Comparison of ENCODE assay signal across 22 cellular contexts in the genomic region with DNA sequence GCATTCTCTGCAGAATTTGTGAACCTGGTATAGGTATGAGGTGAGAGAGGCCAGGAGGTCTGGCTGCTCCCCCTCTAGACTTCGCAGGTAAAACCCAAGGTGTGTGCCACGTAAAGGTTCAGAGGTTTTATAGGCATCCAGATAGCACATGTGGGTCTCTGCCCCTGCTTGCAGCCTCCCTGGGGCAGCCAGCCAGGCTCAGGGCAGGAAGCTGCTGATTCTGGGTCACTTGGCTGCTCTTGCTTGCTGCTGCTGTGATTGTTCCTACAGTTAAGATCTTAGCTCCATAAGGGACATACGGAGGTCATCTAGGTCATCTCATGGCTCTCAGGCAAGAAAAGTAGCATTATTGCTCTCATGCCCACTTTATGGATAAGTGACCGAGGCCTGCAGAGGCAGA. TPM values are rescaled to one million over a fixed set of nuclear protein-coding genes. Genes with fewer than 3 reads are reported as not detected.
DNase-seq lines count a peak whose midpoint lies in the region; FAIRE-seq and TF ChIP-seq lines count a peak whose summit lies in the region.
"Had no signal": no experiment of that assay in that cellular context is flagged by ENCODE, and none has a peak within 500 bp of the region (broad histone marks: within the 10 kb centered on the region; RNA-seq: fewer than 3 reads in every experiment).

No MANE protein-coding gene starts in this region.

- intact Hi-C loops in MCF 10A (cut with micrococcal nuclease) (no loop called here), mammary epithelial cell (cut with micrococcal nuclease) (no loop called here), left ventricle myocardium inferior (cut with micrococcal nuclease) (no loop called here)

- H3K9me3 ChIP-seq in mammary epithelial cell (replicated peaks; ENCODE audit: insufficient read depth, low read length), result no peaks in the 10 kb centered on the region
- H3K9me3 ChIP-seq in left ventricle myocardium inferior (replicated peaks), result no peaks in the 10 kb centered on the region
- H3K9me3 ChIP-seq in parathyroid adenoma (ENCODE audit: control insufficient read depth, low read length), result no peaks in the 10 kb centered on the region
- H3K9me3 ChIP-seq: suprapubic skin had no signal

- no peaks in the 10 kb centered on the region for H3K27me3 Mint-ChIP-seq in MCF 10A (ENCODE audit: insufficient read depth, unreplicated experiment)
- H3K27me3 Mint-ChIP-seq: activated T-helper 17 cell treated with anti-CD3 and anti-CD28 coated beads, Interleukin-2, amount 50 U/mL, for 72 hours had no signal

- no peaks in the 10 kb centered on the region for H4K20me1 ChIP-seq in mammary epithelial cell (ENCODE audit: insufficient read depth, low read length)

- H3K27me3 ChIP-seq in mammary epithelial cell (ENCODE audit: insufficient read depth, low read length) (no peaks in the 10 kb centered on the region), left ventricle myocardium inferior (ENCODE audit: low read depth) (no peaks in the 10 kb centered on the region), parathyroid adenoma (ENCODE audit: control insufficient read depth, insufficient read depth, low read length) (no peaks in the 10 kb centered on the region)
- H3K27me3 ChIP-seq: suprapubic skin had no signal

- BruUV-seq in MCF 10A (replicated peaks; lab: Mats Ljungman, UMichigan) (no TSS peak), mammary epithelial cell (replicated peaks; lab: Mats Ljungman, UMichigan) (no TSS peak)

- H3K4me3 ChIP-seq in mammary epithelial cell (replicated peaks in 1 of 3; ENCODE audit: insufficient read depth in 1 of 3, low read depth in 2 of 3, low read length in 3 of 3) (no peak overlapping the region), left ventricle myocardium inferior (peak overlapping the region; percentile 3), parathyroid adenoma (ENCODE audit: low read depth, low read length) (no peak overlapping the region)
- H3K4me3 ChIP-seq: GM23248, suprapubic skin had no signal

- POLR2A ChIA-PET in MCF 10A (lab: Yijun Ruan, JAX), result interaction anchor here (1.2 kb wide), 2 partner anchors 8 to 9 kb away, joined by 3 to 6 read pairs; no protein-coding TSS in a partner anchor

- in situ Hi-C loops in mammary epithelial cell (cut with MboI; ENCODE audit: low sequenced_read_pairs in 2 of 2), result no loop called here

- no peaks in the 10 kb centered on the region for H3K79me2 ChIP-seq in mammary epithelial cell (ENCODE audit: insufficient read depth, low read length)
- H3K79me2 ChIP-seq in parathyroid adenoma, result peaks cover 25% of the 10 kb centered on the region

- TF ChIP-seq CTCF in MCF 10A (IDR thresholded peaks at IDR 0.05; ENCODE audit: unreplicated experiment) (no peak), mammary epithelial cell (conservative IDR thresholded peaks at IDR 0.05 in 1 of 2, IDR thresholded peaks at IDR 0.05 in 1 of 2; ENCODE audit: extremely low read depth in 1 of 2, insufficient read depth in 1 of 2, low read depth in 1 of 2, low read length in 2 of 2) (no peak), left ventricle myocardium inferior (IDR thresholded peaks at IDR 0.05; ENCODE audit: borderline replicate concordance) (no peak), parathyroid adenoma (IDR thresholded peaks at IDR 0.05) (no peak)

- DNase-seq in MCF 10A (ENCODE audit: unreplicated experiment), result no peak
- no peak for DNase-seq in mammary epithelial cell
- no peak for DNase-seq in left ventricle myocardium inferior
- DNase-seq in NCI-H82 treated with DMSO at 0.1 percent for 48 hours (lab: John Stamatoyannopoulos, UW; ENCODE audit: unreplicated experiment), result no peak
- DNase-seq in RCC 7860 (ENCODE audit: low spot score), result no peak
- DNase-seq in NCI-H1694 treated with DMSO at 0.1 percent for 48 hours (lab: John Stamatoyannopoulos, UW), result no peak
- no peak for DNase-seq in inferior parietal cortex (ENCODE audit: extremely low spot score)
- DNase-seq: activated B cell treated with CpG ODN at 0.5 μM for 24 hours; activated CD8-positive, alpha-beta memory T cell treated with anti-CD3 and anti-CD28 coated beads for 24 hours; GM23248; midbrain; NCI-H446 treated with DMSO at 0.1 percent for 48 hours; stimulated activated CD4-positive, alpha-beta T cell treated with anti-CD3 and anti-CD28 coated beads, Interleukin-4, amount 100 ng/mL, for 1 hour had no signal

- no peak overlapping the region for H3K4me2 ChIP-seq in mammary epithelial cell (ENCODE audit: insufficient read depth, low read depth, low read length)
- H3K4me2 ChIP-seq in parathyroid adenoma (ENCODE audit: low read length), result peak overlapping the region; percentile 7

- no peaks in the 10 kb centered on the region for H3K36me3 ChIP-seq in mammary epithelial cell (ENCODE audit: insufficient read depth, low read length)
- peaks cover 58% of the 10 kb centered on the region for H3K36me3 ChIP-seq in left ventricle myocardium inferior
- no peaks in the 10 kb centered on the region for H3K36me3 ChIP-seq in parathyroid adenoma (ENCODE audit: control insufficient read depth, insufficient read depth, low read length)

- H3K36me3 Mint-ChIP-seq in MCF 10A (ENCODE audit: insufficient read depth, unreplicated experiment), result peaks cover 100% of the 10 kb centered on the region

- H3K9me3 Mint-ChIP-seq in MCF 10A (ENCODE audit: unreplicated experiment), result no peaks in the 10 kb centered on the region
- H3K9me3 Mint-ChIP-seq: activated B cell treated with CpG ODN at 0.5 μM for 24 hours; activated T-helper 17 cell treated with anti-CD3 and anti-CD28 coated beads, Interleukin-2, amount 50 U/mL, for 72 hours; T-helper 1 cell treated with Interleukin-12 subunit alpha and Interleukin-12 subunit beta and Interleukin-4 antibody, amounts not matched to agents 30 μg/mL and 1 μg/mL, for 36 hours had no signal

- H2AFZ ChIP-seq in mammary epithelial cell (ENCODE audit: low read depth, low read length) (no peak overlapping the region), parathyroid adenoma (no peak overlapping the region)
- H2AFZ ChIP-seq: GM23248 had no signal

- no peak overlapping the region for H3K9ac ChIP-seq in mammary epithelial cell (ENCODE audit: insufficient read depth, low read length)
- H3K9ac ChIP-seq in parathyroid adenoma, result no peak overlapping the region
- H3K9ac ChIP-seq: GM23248 had no signal

- peaks cover 85% of the 10 kb centered on the region for H3K4me1 Mint-ChIP-seq in MCF 10A (ENCODE audit: insufficient read depth, unreplicated experiment)
- H3K4me1 Mint-ChIP-seq: activated B cell treated with CpG ODN at 0.5 μM for 24 hours had no signal

- FAIRE-seq in RCC 7860 (lab: Jason Lieb, UNC), result no peak
- FAIRE-seq: GM12892 had no signal

- H3K4me1 ChIP-seq in mammary epithelial cell (ENCODE audit: insufficient read depth, low read length), result no peaks in the 10 kb centered on the region
- H3K4me1 ChIP-seq in left ventricle myocardium inferior, result peaks cover 100% of the 10 kb centered on the region
- peaks cover 19% of the 10 kb centered on the region for H3K4me1 ChIP-seq in parathyroid adenoma

- WGBS in mammary epithelial cell (ENCODE audit: low coverage, missing lambda C conversion rate), result 100% methylated on average over 1 of the region's 4 CpGs

- H3K27ac ChIP-seq in mammary epithelial cell (ENCODE audit: insufficient read depth, low read depth, low read length) (no peak overlapping the region), left ventricle myocardium inferior (replicated peaks) (peak overlapping the region; percentile 60), parathyroid adenoma (peak overlapping the region; percentile 33)
- H3K27ac ChIP-seq: epithelial cell of prostate, GM23248, suprapubic skin had no signal

- CTCF ChIA-PET in MCF 10A (lab: Yijun Ruan, JAX) (no interaction called here), mammary epithelial cell (lab: Charles Lee; ENCODE audit: low non-redundant PET) (no interaction called here)

- dilution Hi-C loops in mammary epithelial cell (cut with HindIII; ENCODE audit: low sequenced_read_pairs), result no loop called here

- H3K4me3 Mint-ChIP-seq in MCF 10A (ENCODE audit: unreplicated experiment), result no peak overlapping the region
- H3K4me3 Mint-ChIP-seq: activated B cell treated with CpG ODN at 0.5 μM for 24 hours; activated T-helper 17 cell treated with anti-CD3 and anti-CD28 coated beads, Interleukin-2, amount 50 U/mL, for 72 hours; T-helper 1 cell treated with Interleukin-12 subunit alpha and Interleukin-12 subunit beta and Interleukin-4 antibody, amounts not matched to agents 30 μg/mL and 1 μg/mL, for 36 hours had no signal

- H3K27ac Mint-ChIP-seq in MCF 10A (ENCODE audit: low read depth, unreplicated experiment), result peak overlapping the region; percentile 36
- H3K27ac Mint-ChIP-seq: activated B cell treated with CpG ODN at 0.5 μM for 24 hours; activated T-helper 17 cell treated with anti-CD3 and anti-CD28 coated beads, Interleukin-2, amount 50 U/mL, for 72 hours had no signal

RNA-seq across cellular contexts. Expression of a gene that starts 30.2 kb away (rescaled TPM):
- total RNA-seq in MCF 10A (2022), result 70.4 and 75.3 TPM in 2 replicates
- total RNA-seq in mammary epithelial cell, result 10 to 100 TPM in 1 of 2 donors, 1 to 10 TPM in 1; 1.6 to 20.2 TPM
- 0.48 TPM for polyA plus RNA-seq in mammary epithelial cell
- polyA minus RNA-seq in mammary epithelial cell, result 1.7 TPM
- 64.5 TPM for total RNA-seq in left ventricle myocardium inferior
- total RNA-seq: A172, GM23248, M059J had no signal
- polyA plus RNA-seq: BJ, GM23248 had no signal
